In genomic region chr22:28882878-28883656, GRCh38 we compare ENCODE assay signal across 8 cellular contexts. TPM values are rescaled to one million over a fixed set of nuclear protein-coding genes. Genes with fewer than 3 reads are reported as not detected.
DNase-seq lines count a peak whose midpoint lies in the region; ATAC-seq and TF ChIP-seq lines count a peak whose summit lies in the region.

Gene ZNRF3, plus strand, starts transcription at chr22:28883572. Its CDS starts 195 bp downstream, at chr22:28883767.

- no peaks in the 10 kb centered on the region for H3F3A ChIP-seq in Loucy (ENCODE audit: low read depth)

- H3K4me3 ChIP-seq in Loucy (ENCODE audit: low read length, poor library complexity, severe bottlenecking): peak within 1 kb of the TSS; percentile 80
- H3K4me3 ChIP-seq in SJCRH30: peak within 1 kb of the TSS; percentile 71
- H3K4me3 ChIP-seq in fibroblast of villous mesenchyme (ENCODE audit: low read depth, low read length): peak within 1 kb of the TSS; percentile 76

- H3K4me1 ChIP-seq in Loucy (ENCODE audit: insufficient read depth, low read length, poor library complexity, severe bottlenecking) (peaks cover 56% of the 10 kb centered on the region), SJCRH30 (peaks cover 8% of the 10 kb centered on the region; the same call in 1 of the 2 replicates)

- H2AFZ ChIP-seq in Loucy (ENCODE audit: low read length): peak within 1 kb of the TSS; percentile 97

- no peaks in the 10 kb centered on the region for H3K9me3 Mint-ChIP-seq in nephron progenitor cell

- peaks cover 39% of the 10 kb centered on the region for H3K79me2 ChIP-seq in Loucy (ENCODE audit: insufficient read depth, low read length)

- H3K36me3 Mint-ChIP-seq in nephron progenitor cell (ENCODE audit: low read depth): no peaks in the 10 kb centered on the region

- H3K4me3 Mint-ChIP-seq in nephron progenitor cell: peak within 1 kb of the TSS; percentile 89

- H3K4me1 Mint-ChIP-seq in nephron progenitor cell: peaks cover 51% of the 10 kb centered on the region

- H3K27me3 ChIP-seq in Loucy (ENCODE audit: insufficient read depth, low read length, poor library complexity, severe bottlenecking): no peaks in the 10 kb centered on the region
- no peaks in the 10 kb centered on the region for H3K27me3 ChIP-seq in SJCRH30

- ATAC-seq in GM21529 (IDR thresholded peaks at IDR 0.05; ENCODE audit: unreplicated experiment): peak; percentile 69

- H3K9ac ChIP-seq in Loucy (ENCODE audit: low read depth, low read length, poor library complexity, severe bottlenecking): peak within 1 kb of the TSS; percentile 76

- H3K9me3 ChIP-seq in Loucy (ENCODE audit: insufficient read depth, low read depth, low read length) (no peaks in the 10 kb centered on the region), SJCRH30 (replicated peaks) (no peaks in the 10 kb centered on the region)

- peaks cover 36% of the 10 kb centered on the region for H4K20me1 ChIP-seq in Loucy (ENCODE audit: insufficient read depth, low read length, poor library complexity, severe bottlenecking)

- no peaks in the 10 kb centered on the region for H3K36me3 ChIP-seq in Loucy (ENCODE audit: insufficient read depth, low read length)
- H3K36me3 ChIP-seq in SJCRH30: no peaks in the 10 kb centered on the region

- DNase-seq in C1 segment of cervical spinal cord (lab: John Stamatoyannopoulos, UW): peak; percentile 77 to 96 (median 92)
- DNase-seq in SJCRH30: peak; percentile 89 to 91
- DNase-seq in activated gamma-delta T cell treated with anti-CD3 and anti-CD28 coated beads, Interleukin-2, amount 50 U/mL, for 16 hours (ENCODE audit: low read depth): peak; percentile 83
- DNase-seq in fibroblast of villous mesenchyme (ENCODE audit: low read depth): peak; percentile 95
- peak; percentile 96 for DNase-seq in nephron progenitor cell
- peak; percentile 76 to 95 (median 92) for DNase-seq in stimulated activated naive CD4-positive, alpha-beta T cell (lab: John Stamatoyannopoulos, UW)

- peak within 1 kb of the TSS; percentile 96 for H3K4me2 ChIP-seq in Loucy (ENCODE audit: low read depth, low read length, poor library complexity, severe bottlenecking)

- H3K27ac ChIP-seq in SJCRH30: peak within 1 kb of the TSS; percentile 68

- peaks cover 7% of the 10 kb centered on the region for H3K27me3 Mint-ChIP-seq in nephron progenitor cell (ENCODE audit: low read depth, poor library complexity)

- no peaks in the 10 kb centered on the region for H3K9me2 ChIP-seq in Loucy (replicated peaks; ENCODE audit: low read depth, low read length)

- H3K27ac Mint-ChIP-seq in nephron progenitor cell: peak within 1 kb of the TSS; percentile 94

- TF ChIP-seq CTCF in Loucy (conservative IDR thresholded peaks at IDR 0.05; ENCODE audit: low read length): no peak
- no peak for TF ChIP-seq CTCF in fibroblast of villous mesenchyme (IDR thresholded peaks at IDR 0.05; ENCODE audit: insufficient read depth, low read depth, low read length)
- no peak for TF ChIP-seq CTCF in nephron progenitor cell (IDR thresholded peaks at IDR 0.05)

RNA-seq across cellular contexts. Expression of gene ZNRF3, which starts in this region (rescaled TPM):
- total RNA-seq in SJCRH30 (2014; rRNA removed; shearing (Covaris generic)): 9.1 and 9.7 TPM in 2 replicates
- 1.7 and 3.9 TPM in 2 replicates for total RNA-seq in fibroblast of villous mesenchyme

Comparison
In these comparisons a context has a peak if more than half of its experiments do, and no peak if none do; other contexts are left out.
1. Peak in every context shown above with its lines: DNase-seq, ATAC-seq, H3K4me3 ChIP-seq and H3K27ac ChIP-seq.